Comparison of ENCODE assay signal across 1 cellular context in genomic region chr13:95192998-95193397, GRCh38.
TF ChIP-seq lines count a peak whose summit lies in the region.

No MANE protein-coding gene starts in this region.

TF ChIP-seq in GM23338, 12 proteins besides CTCF, POLR2A, EP300 and RAD21 (continued from another document):
- no peak for TF ChIP-seq ZNF462 (CRISPR knock-in tag; IDR thresholded peaks at IDR 0.05)
